In the genomic region with DNA sequence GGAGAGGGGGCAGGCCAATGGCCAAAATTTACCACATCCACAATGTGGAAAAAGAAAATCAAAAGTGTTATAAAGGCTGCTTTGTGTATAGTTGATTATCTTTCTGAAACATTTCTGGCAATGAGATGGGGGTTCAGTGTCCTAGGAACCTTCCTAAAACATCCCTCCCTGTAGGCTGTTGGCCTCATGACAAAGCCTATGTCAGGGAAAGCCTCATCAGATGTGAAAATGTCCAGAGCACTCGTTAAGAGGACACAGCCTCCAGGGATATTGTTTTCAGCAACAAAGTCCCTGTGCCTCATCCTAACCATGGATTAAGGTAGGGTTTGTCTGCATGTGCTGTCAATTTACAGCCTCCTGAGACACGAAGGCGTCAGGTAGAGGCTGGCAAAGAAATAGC, we compare ENCODE assay signal across 18 cellular contexts. TPM values are rescaled to one million over a fixed set of nuclear protein-coding genes. Genes with fewer than 3 reads are reported as not detected.
A peak's percentile ranks its signal among the peaks of the same experiment; 100 is the strongest.
DNase-seq lines count a peak whose midpoint lies in the region; ATAC-seq and TF ChIP-seq lines count a peak whose summit lies in the region.
"Had no signal": no experiment of that assay in that cellular context is flagged by ENCODE, and none has a peak within 500 bp of the region (broad histone marks: within the 10 kb centered on the region; RNA-seq: fewer than 3 reads in every experiment).

No MANE protein-coding gene starts in this region.

- no peaks in the 10 kb centered on the region for H3K4me1 Mint-ChIP-seq in MCF 10A (ENCODE audit: insufficient read depth, unreplicated experiment)
- H3K4me1 Mint-ChIP-seq: CD4-positive, alpha-beta memory T cell had no signal

- TF ChIP-seq CTCF in mammary epithelial cell (conservative IDR thresholded peaks at IDR 0.05 in 1 of 2, IDR thresholded peaks at IDR 0.05 in 1 of 2; ENCODE audit: extremely low read depth in 1 of 2, insufficient read depth in 1 of 2, low read depth in 1 of 2, low read length in 2 of 2) (no peak), MCF 10A (IDR thresholded peaks at IDR 0.05; ENCODE audit: unreplicated experiment) (no peak), OCI-LY7 (conservative IDR thresholded peaks at IDR 0.05; ENCODE audit: low read length) (no peak)

- no peaks in the 10 kb centered on the region for H3K36me3 ChIP-seq in mammary epithelial cell (ENCODE audit: insufficient read depth, low read length)
- no peaks in the 10 kb centered on the region for H3K36me3 ChIP-seq in OCI-LY7 (ENCODE audit: insufficient read depth, low read length)
- H3K36me3 ChIP-seq: BLaER1 treated with 17β-estradiol and CSF1 and Interleukin-3, amounts not matched to agents 10 nM and 100 nM had no signal

- ATAC-seq in HG02852 (IDR thresholded peaks at IDR 0.05; ENCODE audit: unreplicated experiment) (no peak), HG02884 (IDR thresholded peaks at IDR 0.05; ENCODE audit: unreplicated experiment) (no peak)

- H3K27ac ChIP-seq in mammary epithelial cell (ENCODE audit: insufficient read depth, low read depth, low read length): no peak overlapping the region
- no peak overlapping the region for H3K27ac ChIP-seq in OCI-LY7 (ENCODE audit: low read depth, low read length, poor library complexity, severe bottlenecking)
- H3K27ac ChIP-seq: 22Rv1, GM23248, KMS-11 had no signal

- H3K9me3 Mint-ChIP-seq in MCF 10A (ENCODE audit: unreplicated experiment): no peaks in the 10 kb centered on the region

- H2AFZ ChIP-seq in mammary epithelial cell (ENCODE audit: low read depth, low read length): peak overlapping the region; percentile 42
- H2AFZ ChIP-seq in OCI-LY7 (ENCODE audit: low read length): peak overlapping the region; percentile 33; the same call in 1 of the 2 replicates
- H2AFZ ChIP-seq: GM23248 had no signal

- H3K9me3 ChIP-seq in mammary epithelial cell (replicated peaks; ENCODE audit: insufficient read depth, low read length) (no peaks in the 10 kb centered on the region), OCI-LY7 (ENCODE audit: low read length) (0 out of 2 replicates have a peak, but pooled peaks cover 4% of the 10 kb centered on the region)
- H3K9me3 ChIP-seq: BLaER1 treated with 17β-estradiol and CSF1 and Interleukin-3, amounts not matched to agents 10 nM and 100 nM had no signal

- BruUV-seq in mammary epithelial cell (replicated peaks; lab: Mats Ljungman, UMichigan) (no TSS peak), MCF 10A (replicated peaks; lab: Mats Ljungman, UMichigan) (no TSS peak), OCI-LY7 (replicated peaks; lab: Mats Ljungman, UMichigan) (no TSS peak)

- no peak overlapping the region for H3K4me3 Mint-ChIP-seq in MCF 10A (ENCODE audit: unreplicated experiment)
- H3K4me3 Mint-ChIP-seq: CD4-positive, alpha-beta memory T cell had no signal

- H3K27me3 ChIP-seq in mammary epithelial cell (ENCODE audit: insufficient read depth, low read length): no peaks in the 10 kb centered on the region
- H3K27me3 ChIP-seq: BLaER1 treated with 17β-estradiol and CSF1 and Interleukin-3, amounts not matched to agents 10 nM and 100 nM had no signal

- intact Hi-C loops in mammary epithelial cell (cut with micrococcal nuclease) (no loop called here), MCF 10A (cut with micrococcal nuclease) (no loop called here), OCI-LY7 (cut with micrococcal nuclease; ENCODE audit: unreplicated experiment) (no loop called here)

- DNase-seq in mammary epithelial cell: no peak
- no peak for DNase-seq in MCF 10A (ENCODE audit: unreplicated experiment)
- no peak for DNase-seq in OCI-LY7 (ENCODE audit: low spot score)
- peak; percentile 64 for DNase-seq in foreskin melanocyte
- DNase-seq in C1 segment of cervical spinal cord (lab: John Stamatoyannopoulos, UW): no peak
- no peak for DNase-seq in NCI-H69 (lab: John Stamatoyannopoulos, UW)
- DNase-seq: AML-193; CD4-positive, alpha-beta memory T cell; DMS79; GM23248; H7 had no signal

- no peaks in the 10 kb centered on the region for H3K9me2 ChIP-seq in OCI-LY7 (ENCODE audit: insufficient read depth, low read length)

- POLR2A ChIA-PET in MCF 10A (lab: Yijun Ruan, JAX) (no interaction called here), OCI-LY7 (lab: Charles Lee) (interaction anchor here (0.6 to 1.0 kb wide), 3 partner anchors 42 to 1212 kb away, joined by 3 to 6 read pairs (median 4); no protein-coding TSS in a partner anchor)

- H3K36me3 Mint-ChIP-seq in MCF 10A (ENCODE audit: insufficient read depth, unreplicated experiment): peaks cover 6% of the 10 kb centered on the region
- H3K36me3 Mint-ChIP-seq: CD4-positive, alpha-beta memory T cell had no signal

- no peak overlapping the region for H3K4me3 ChIP-seq in mammary epithelial cell (replicated peaks in 1 of 3; ENCODE audit: insufficient read depth in 1 of 3, low read depth in 2 of 3, low read length in 3 of 3)
- H3K4me3 ChIP-seq in OCI-LY7 (ENCODE audit: low read depth, low read length, poor library complexity, severe bottlenecking): no peak overlapping the region
- H3K4me3 ChIP-seq: GM23248 had no signal

- dilution Hi-C loops in mammary epithelial cell (cut with HindIII; ENCODE audit: low sequenced_read_pairs): no loop called here

- no peaks in the 10 kb centered on the region for H3K79me2 ChIP-seq in mammary epithelial cell (ENCODE audit: insufficient read depth, low read length)
- H3K79me2 ChIP-seq in OCI-LY7 (ENCODE audit: insufficient read depth, low read depth, low read length): no peaks in the 10 kb centered on the region

- no peak overlapping the region for H3K9ac ChIP-seq in mammary epithelial cell (ENCODE audit: insufficient read depth, low read length)
- H3K9ac ChIP-seq: BLaER1 treated with 17β-estradiol and CSF1 and Interleukin-3, amounts not matched to agents 10 nM and 100 nM; GM23248; KMS-11 had no signal

- H3K4me1 ChIP-seq in mammary epithelial cell (ENCODE audit: insufficient read depth, low read length) (no peaks in the 10 kb centered on the region), OCI-LY7 (ENCODE audit: insufficient read depth, low read length, poor library complexity, severe bottlenecking) (no peaks in the 10 kb centered on the region)

- CTCF ChIA-PET in mammary epithelial cell (lab: Charles Lee; ENCODE audit: low non-redundant PET): no interaction called here
- CTCF ChIA-PET in MCF 10A (lab: Yijun Ruan, JAX): interaction anchor here (1.3 to 1.5 kb wide), 2 partner anchors 15 to 23 kb away, joined by 4 read pairs; no protein-coding TSS in a partner anchor
- CTCF ChIA-PET in OCI-LY7 (lab: Charles Lee; ENCODE audit: unreplicated experiment): no interaction called here

- whole genome bisulfite sequencing in mammary epithelial cell (ENCODE audit: low coverage, missing lambda C conversion rate): 21% methylated on average over 3 of the region's 3 CpGs

- no peak overlapping the region for H3K27ac Mint-ChIP-seq in MCF 10A (ENCODE audit: low read depth, unreplicated experiment)

- H4K20me1 ChIP-seq in mammary epithelial cell (ENCODE audit: insufficient read depth, low read length) (no peaks in the 10 kb centered on the region), OCI-LY7 (ENCODE audit: insufficient read depth, low read length) (no peaks in the 10 kb centered on the region)
- H4K20me1 ChIP-seq: BLaER1 treated with 17β-estradiol and CSF1 and Interleukin-3, amounts not matched to agents 10 nM and 100 nM had no signal

- in situ Hi-C loops in mammary epithelial cell (cut with MboI; ENCODE audit: low sequenced_read_pairs in 2 of 2): no loop called here

- H3K4me2 ChIP-seq in mammary epithelial cell (ENCODE audit: insufficient read depth, low read depth, low read length) (no peak overlapping the region), OCI-LY7 (ENCODE audit: low read length) (no peak overlapping the region)
- H3K4me2 ChIP-seq: KMS-11 had no signal

- no peaks in the 10 kb centered on the region for H3K27me3 Mint-ChIP-seq in MCF 10A (ENCODE audit: insufficient read depth, unreplicated experiment)

RNA-seq across cellular contexts. Expression of gene SUN3, which starts 17.0 kb away (rescaled TPM):
- under 1 TPM in 1 of 2 donors, not detected in 1; 0.45 TPM for total RNA-seq in mammary epithelial cell
- 0.16 TPM for polyA plus RNA-seq in mammary epithelial cell
- not detected for polyA minus RNA-seq in mammary epithelial cell
- total RNA-seq in MCF 10A (2022): 0.22 TPM in 1 of 2 replicates, not detected in the other
- not detected in 2 replicates for total RNA-seq in OCI-LY7 (2014; rRNA removed; shearing (Covaris generic))
- total RNA-seq in OCI-LY7 (2022): 2.7 and 2.9 TPM in 2 replicates
- total RNA-seq: A673; CD4-positive, alpha-beta memory T cell; GM23248; H7; HT-29 had no signal
- polyA plus RNA-seq: GM23248 had no signal

RNA-seq across cellular contexts. Expression of gene C7orf57, which starts 23.4 kb away (rescaled TPM):
- total RNA-seq in mammary epithelial cell: 1 to 10 TPM in 1 of 2 donors, under 1 TPM in 1; 0.67 to 2.0 TPM
- 1.1 TPM for polyA plus RNA-seq in mammary epithelial cell
- not detected for polyA minus RNA-seq in mammary epithelial cell
- 0.37 and 0.52 TPM in 2 replicates for total RNA-seq in MCF 10A (2022)
- total RNA-seq in OCI-LY7 (2014; rRNA removed; shearing (Covaris generic)): 0.25 and 0.59 TPM in 2 replicates
- total RNA-seq in OCI-LY7 (2022): 0.18 and 0.29 TPM in 2 replicates
- total RNA-seq: A673; CD4-positive, alpha-beta memory T cell; GM23248; HT-29 had no signal
- polyA plus RNA-seq: GM23248 had no signal

RNA-seq across cellular contexts. Expression of gene HUS1, which starts 32.5 kb away (rescaled TPM):
- 10 to 100 TPM; 31.3 to 36.8 TPM for total RNA-seq in mammary epithelial cell
- 23.2 TPM for polyA plus RNA-seq in mammary epithelial cell
- 12.4 TPM for polyA minus RNA-seq in mammary epithelial cell
- total RNA-seq in MCF 10A (2022): 39.9 and 42.8 TPM in 2 replicates
- total RNA-seq in OCI-LY7 (2014; rRNA removed; shearing (Covaris generic)): 24.7 and 28.2 TPM in 2 replicates
- total RNA-seq in OCI-LY7 (2022): 44.5 and 44.8 TPM in 2 replicates
